1 cellular context compared by ENCODE assay signal in the genomic region with DNA sequence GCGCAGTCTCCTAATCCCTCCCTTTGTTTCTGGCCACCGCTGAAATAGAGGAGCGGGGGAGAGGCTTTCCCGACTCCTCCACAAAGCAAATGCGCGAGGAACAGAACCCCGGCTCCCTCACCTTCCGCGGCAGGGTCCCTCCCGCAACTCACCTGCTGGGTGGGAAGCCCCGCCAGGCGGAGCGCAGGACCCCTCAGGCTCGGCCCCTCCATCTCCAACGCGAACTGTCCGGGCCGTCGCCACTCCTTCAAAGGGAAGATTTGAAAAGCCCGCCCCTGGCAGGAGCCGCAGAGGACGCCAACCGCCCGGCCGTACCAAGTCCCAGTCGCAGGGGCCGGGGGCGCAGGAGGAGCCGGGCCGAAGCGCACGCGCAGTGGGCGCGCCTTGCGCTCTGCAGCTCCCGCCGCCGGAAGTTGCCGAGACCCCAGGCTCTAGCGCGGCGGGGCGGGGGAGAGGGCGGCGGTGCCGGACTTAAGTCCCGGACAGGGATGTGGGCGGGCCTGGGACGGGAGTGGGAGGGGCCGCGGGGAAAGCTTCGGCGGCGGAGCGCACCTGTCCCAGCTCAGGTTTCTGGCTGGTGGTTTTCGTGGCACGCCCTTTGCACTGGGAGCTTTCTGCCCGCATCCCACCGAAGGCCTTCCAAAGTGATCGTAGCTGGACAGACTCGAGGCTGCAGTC.
TF ChIP-seq lines count a peak whose summit lies in the region.

A gene with protein sequence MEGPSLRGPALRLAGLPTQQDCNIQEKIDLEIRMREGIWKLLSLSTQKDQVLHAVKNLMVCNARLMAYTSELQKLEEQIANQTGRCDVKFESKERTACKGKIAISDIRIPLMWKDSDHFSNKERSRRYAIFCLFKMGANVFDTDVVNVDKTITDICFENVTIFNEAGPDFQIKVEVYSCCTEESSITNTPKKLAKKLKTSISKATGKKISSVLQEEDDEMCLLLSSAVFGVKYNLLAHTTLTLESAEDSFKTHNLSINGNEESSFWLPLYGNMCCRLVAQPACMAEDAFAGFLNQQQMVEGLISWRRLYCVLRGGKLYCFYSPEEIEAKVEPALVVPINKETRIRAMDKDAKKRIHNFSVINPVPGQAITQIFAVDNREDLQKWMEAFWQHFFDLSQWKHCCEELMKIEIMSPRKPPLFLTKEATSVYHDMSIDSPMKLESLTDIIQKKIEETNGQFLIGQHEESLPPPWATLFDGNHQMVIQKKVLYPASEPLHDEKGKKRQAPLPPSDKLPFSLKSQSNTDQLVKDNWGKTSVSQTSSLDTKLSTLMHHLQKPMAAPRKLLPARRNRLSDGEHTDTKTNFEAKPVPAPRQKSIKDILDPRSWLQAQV (minus strand): TSS at position 446 of the 678 bp plus-strand sequence. CDS start 234 bp downstream, at position 212.

TF ChIP-seq in HepG2, 621 proteins besides CTCF, POLR2A, EP300 and RAD21 (continued from another document and continues in another):
- TF ChIP-seq MYC (CRISPR knock-in tag; IDR thresholded peaks at IDR 0.05; ENCODE audit: borderline replicate concordance) (peak; percentile 46; the same call in 1 of the 2 replicates), ZEB1 (IDR thresholded peaks at IDR 0.05; ENCODE audit: insufficient replicate concordance, low read depth) (peak; percentile 88), ZNF713 (CRISPR knock-in tag; IDR thresholded peaks at IDR 0.05) (peak; percentile 35; the same call in 1 of the 2 replicates), MTF2 (CRISPR knock-in tag; IDR thresholded peaks at IDR 0.05; ENCODE audit: borderline replicate concordance) (no peak), MED1 (CRISPR knock-in tag; IDR thresholded peaks at IDR 0.05) (peak; percentile 41; the same call in 1 of the 2 replicates), MYPOP (CRISPR knock-in tag; IDR thresholded peaks at IDR 0.05) (peak; percentile 77), NR1H2 (CRISPR knock-in tag; IDR thresholded peaks at IDR 0.05; ENCODE audit: borderline replicate concordance, low read depth) (no peak), ISL2 (CRISPR knock-in tag; IDR thresholded peaks at IDR 0.05) (peak; percentile 48), ZNF577 (CRISPR knock-in tag; IDR thresholded peaks at IDR 0.05; ENCODE audit: borderline replicate concordance, low read depth) (no peak), ETV5 (CRISPR knock-in tag; IDR thresholded peaks at IDR 0.05; ENCODE audit: borderline replicate concordance) (peak; percentile 95), CBX5 (CRISPR knock-in tag; IDR thresholded peaks at IDR 0.05; ENCODE audit: borderline replicate concordance) (peak; percentile 16; the same call in 1 of the 2 replicates), PRDM10 (CRISPR knock-in tag; IDR thresholded peaks at IDR 0.05; ENCODE audit: low read depth) (peak; percentile 98), ZMYM2 (CRISPR knock-in tag; IDR thresholded peaks at IDR 0.05) (no peak), MTA1 (CRISPR knock-in tag; IDR thresholded peaks at IDR 0.05; ENCODE audit: borderline replicate concordance) (peak; percentile 47; the same call in 1 of the 2 replicates), ZIK1 (CRISPR knock-in tag; IDR thresholded peaks at IDR 0.05; ENCODE audit: borderline replicate concordance, low read depth) (0 out of 2 replicates have a peak, but pooled peaks have one; percentile 38), FOXK1 (CRISPR knock-in tag; IDR thresholded peaks at IDR 0.05; ENCODE audit: borderline replicate concordance, low read depth) (peak; percentile 24; the same call in 1 of the 2 replicates), ZFX (CRISPR knock-in tag; IDR thresholded peaks at IDR 0.05; ENCODE audit: low read depth) (peak; percentile 74), ZSCAN31 (CRISPR knock-in tag; IDR thresholded peaks at IDR 0.05; ENCODE audit: low read depth) (peak; percentile 64), ZMYM4 (CRISPR knock-in tag; IDR thresholded peaks at IDR 0.05) (peak; percentile 97), ZNF143 (CRISPR knock-in tag; IDR thresholded peaks at IDR 0.05) (0 out of 2 replicates have a peak, but pooled peaks have one; percentile 32), HDAC2 (CRISPR knock-in tag; IDR thresholded peaks at IDR 0.05) (peak; percentile 38; the same call in 1 of the 2 replicates), ZFY (CRISPR knock-in tag; IDR thresholded peaks at IDR 0.05) (peak; percentile 64), ZNF609 (CRISPR knock-in tag; IDR thresholded peaks at IDR 0.05; ENCODE audit: borderline replicate concordance) (peak; percentile 17; the same call in 1 of the 2 replicates), ZNF552 (CRISPR knock-in tag; IDR thresholded peaks at IDR 0.05; ENCODE audit: borderline replicate concordance) (peak; percentile 61; the same call in 1 of the 2 replicates), GABPA (IDR thresholded peaks at IDR 0.05; ENCODE audit: low read depth, low read length) (peak; percentile 72), GABPA (CRISPR knock-in tag; IDR thresholded peaks at IDR 0.05; ENCODE audit: low read depth) (peak; percentile 79), FOXO4 (CRISPR knock-in tag; conservative IDR thresholded peaks at IDR 0.05) (no peak), NFYB (CRISPR knock-in tag; IDR thresholded peaks at IDR 0.05) (peak; percentile 48; the same call in 1 of the 2 replicates)
- TF ChIP-seq, protein P1, sequence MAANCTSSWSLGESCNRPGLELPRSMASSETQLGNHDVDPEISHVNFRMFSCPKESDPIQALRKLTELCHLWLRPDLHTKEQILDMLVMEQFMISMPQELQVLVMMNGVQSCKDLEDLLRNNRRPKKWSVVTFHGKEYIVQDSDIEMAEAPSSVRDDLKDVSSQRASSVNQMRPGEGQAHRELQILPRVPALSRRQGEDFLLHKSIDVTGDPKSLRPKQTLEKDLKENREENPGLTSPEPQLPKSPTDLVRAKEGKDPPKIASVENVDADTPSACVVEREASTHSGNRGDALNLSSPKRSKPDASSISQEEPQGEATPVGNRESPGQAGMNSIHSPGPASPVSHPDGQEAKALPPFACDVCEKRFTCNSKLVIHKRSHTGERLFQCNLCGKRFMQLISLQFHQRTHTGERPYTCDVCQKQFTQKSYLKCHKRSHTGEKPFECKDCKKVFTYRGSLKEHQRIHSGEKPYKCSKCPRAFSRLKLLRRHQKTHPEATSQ (CRISPR knock-in tag; IDR thresholded peaks at IDR 0.05; ENCODE audit: borderline replicate concordance), result peak; percentile 10; the same call in 1 of the 2 replicates
- TF ChIP-seq, protein P2, sequence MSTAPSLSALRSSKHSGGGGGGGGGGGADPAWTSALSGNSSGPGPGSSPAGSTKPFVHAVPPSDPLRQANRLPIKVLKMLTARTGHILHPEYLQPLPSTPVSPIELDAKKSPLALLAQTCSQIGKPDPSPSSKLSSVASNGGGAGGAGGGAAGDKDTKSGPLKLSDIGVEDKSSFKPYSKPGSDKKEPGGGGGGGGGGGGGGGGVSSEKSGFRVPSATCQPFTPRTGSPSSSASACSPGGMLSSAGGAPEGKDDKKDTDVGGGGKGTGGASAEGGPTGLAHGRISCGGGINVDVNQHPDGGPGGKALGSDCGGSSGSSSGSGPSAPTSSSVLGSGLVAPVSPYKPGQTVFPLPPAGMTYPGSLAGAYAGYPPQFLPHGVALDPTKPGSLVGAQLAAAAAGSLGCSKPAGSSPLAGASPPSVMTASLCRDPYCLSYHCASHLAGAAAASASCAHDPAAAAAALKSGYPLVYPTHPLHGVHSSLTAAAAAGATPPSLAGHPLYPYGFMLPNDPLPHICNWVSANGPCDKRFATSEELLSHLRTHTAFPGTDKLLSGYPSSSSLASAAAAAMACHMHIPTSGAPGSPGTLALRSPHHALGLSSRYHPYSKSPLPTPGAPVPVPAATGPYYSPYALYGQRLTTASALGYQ (CRISPR knock-in tag; IDR thresholded peaks at IDR 0.05), result no peak; the same call in 1 of the 2 replicates
- TF ChIP-seq, protein P3, sequence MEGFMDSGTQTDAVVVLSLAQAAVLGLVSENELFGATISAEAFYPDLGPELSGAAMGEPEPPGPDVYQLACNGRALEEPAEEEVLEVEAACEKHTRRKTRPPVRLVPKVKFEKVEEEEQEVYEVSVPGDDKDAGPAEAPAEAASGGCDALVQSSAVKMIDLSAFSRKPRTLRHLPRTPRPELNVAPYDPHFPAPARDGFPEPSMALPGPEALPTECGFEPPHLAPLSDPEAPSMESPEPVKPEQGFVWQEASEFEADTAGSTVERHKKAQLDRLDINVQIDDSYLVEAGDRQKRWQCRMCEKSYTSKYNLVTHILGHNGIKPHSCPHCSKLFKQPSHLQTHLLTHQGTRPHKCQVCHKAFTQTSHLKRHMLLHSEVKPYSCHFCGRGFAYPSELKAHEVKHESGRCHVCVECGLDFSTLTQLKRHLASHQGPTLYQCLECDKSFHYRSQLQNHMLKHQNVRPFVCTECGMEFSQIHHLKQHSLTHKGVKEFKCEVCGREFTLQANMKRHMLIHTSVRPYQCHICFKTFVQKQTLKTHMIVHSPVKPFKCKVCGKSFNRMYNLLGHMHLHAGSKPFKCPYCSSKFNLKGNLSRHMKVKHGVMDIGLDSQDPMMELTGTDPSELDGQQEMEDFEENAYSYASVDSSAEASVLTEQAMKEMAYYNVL (CRISPR knock-in tag; IDR thresholded peaks at IDR 0.05; ENCODE audit: borderline replicate concordance), result peak; percentile 53; the same call in 1 of the 2 replicates
